Comparison of ENCODE assay signal across 10 cellular contexts in the genomic region with DNA sequence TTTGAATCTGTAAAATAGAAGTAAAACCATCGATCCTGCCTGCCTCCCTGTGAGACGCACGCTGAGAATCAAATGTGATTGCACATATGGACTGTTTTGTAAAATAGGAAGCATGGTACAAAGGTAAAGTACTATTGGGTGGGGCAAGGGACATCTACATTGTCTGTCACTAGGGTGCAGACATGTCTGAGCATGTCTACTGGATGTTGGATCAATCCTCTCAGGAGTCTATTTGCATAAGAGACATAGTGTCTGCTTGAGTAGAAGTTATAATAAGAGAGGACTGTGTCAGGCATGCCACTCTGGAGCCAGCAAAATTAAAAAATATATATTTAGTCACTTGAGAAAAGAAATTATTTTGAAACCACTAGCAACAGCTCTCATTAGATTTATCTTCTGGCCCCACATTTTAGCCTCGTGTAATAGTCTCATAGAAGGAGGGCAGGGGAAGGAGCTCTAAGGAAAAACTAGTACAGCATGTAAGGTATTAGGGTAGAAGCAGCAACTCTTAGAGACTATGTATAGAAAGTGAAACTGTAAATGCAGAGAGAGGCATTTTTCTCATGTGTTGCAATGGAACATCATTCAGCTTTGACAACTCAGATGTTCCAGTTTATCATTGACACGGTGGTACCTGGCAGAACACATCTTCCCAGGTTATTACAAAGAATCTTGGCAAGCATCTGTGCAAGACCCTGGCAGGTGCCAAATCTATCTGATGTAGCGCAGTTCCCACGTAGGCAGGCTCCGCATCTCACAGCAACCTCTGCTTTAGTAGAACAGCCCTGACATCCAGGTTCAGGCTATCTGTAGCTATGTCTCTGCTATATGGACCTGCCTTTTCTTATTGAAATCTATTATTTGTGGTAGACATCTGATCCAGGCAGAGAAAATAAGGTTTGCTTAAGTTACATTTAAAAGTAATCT.
DNase-seq lines count a peak whose midpoint lies in the region; ATAC-seq lines count a peak whose summit lies in the region.
"Had no signal": no experiment of that assay in that cellular context is flagged by ENCODE, and none has a peak within 500 bp of the region (broad histone marks: within the 10 kb centered on the region; RNA-seq: fewer than 3 reads in every experiment).

No MANE protein-coding gene starts in this region.

- peaks cover 1% of the 10 kb centered on the region for H3K9me3 Mint-ChIP-seq in activated naive CD8-positive, alpha-beta T cell treated with anti-CD3 and anti-CD28 coated beads for 36 hours
- H3K9me3 Mint-ChIP-seq: nephron had no signal

- no peaks in the 10 kb centered on the region for H3K36me3 Mint-ChIP-seq in activated naive CD8-positive, alpha-beta T cell treated with anti-CD3 and anti-CD28 coated beads for 36 hours

- ATAC-seq in GM19468 (IDR thresholded peaks at IDR 0.05; ENCODE audit: extremely low read depth, unreplicated experiment) (peak; percentile 76), HG03196 (IDR thresholded peaks at IDR 0.05; ENCODE audit: unreplicated experiment) (peak; percentile 80)

- no peaks in the 10 kb centered on the region for H3K27me3 ChIP-seq in MG63

- no peaks in the 10 kb centered on the region for H3K4me1 Mint-ChIP-seq in activated naive CD8-positive, alpha-beta T cell treated with anti-CD3 and anti-CD28 coated beads for 36 hours
- H3K4me1 Mint-ChIP-seq: nephron had no signal

- no peaks in the 10 kb centered on the region for H3K27me3 Mint-ChIP-seq in activated naive CD8-positive, alpha-beta T cell treated with anti-CD3 and anti-CD28 coated beads for 36 hours

- H3K9me3 ChIP-seq in MG63: no peaks in the 10 kb centered on the region

- H3K4me3 Mint-ChIP-seq in activated naive CD8-positive, alpha-beta T cell treated with anti-CD3 and anti-CD28 coated beads for 36 hours: no peak overlapping the region
- H3K4me3 Mint-ChIP-seq: nephron had no signal

- H3K4me3 ChIP-seq in MG63: no peak overlapping the region

- H3K36me3 ChIP-seq in MG63: no peaks in the 10 kb centered on the region

- H3K27ac Mint-ChIP-seq in activated naive CD8-positive, alpha-beta T cell treated with anti-CD3 and anti-CD28 coated beads for 36 hours: no peak overlapping the region
- H3K27ac Mint-ChIP-seq: nephron had no signal

- DNase-seq in COLO668 (lab: John Stamatoyannopoulos, UW; ENCODE audit: unreplicated experiment) (peak; percentile 28), NCI-H526 treated with DMSO at 0.1 percent for 48 hours (lab: John Stamatoyannopoulos, UW) (peak; percentile 93), MG63 (no peak), HuH-7.5 (ENCODE audit: low spot score) (no peak), dedifferentiated amniotic fluid mesenchymal stem cell (ENCODE audit: extremely low spot score) (no peak)
- DNase-seq in activated naive CD8-positive, alpha-beta T cell treated with anti-CD3 and anti-CD28 coated beads for 36 hours: no peak
- DNase-seq: amniotic stem cell had no signal

Comparison
In these comparisons a context has a peak if more than half of its experiments do, and no peak if none do; other contexts are left out.
1. DNase-seq: peak in COLO668 (single experiment) and NCI-H526 treated with DMSO at 0.1 percent for 48 hours (single experiment); none in activated naive CD8-positive, alpha-beta T cell treated with anti-CD3 and anti-CD28 coated beads for 36 hours (single experiment), MG63 (single experiment), HuH-7.5 (single experiment) and dedifferentiated amniotic fluid mesenchymal stem cell (single experiment).